Comparison of ENCODE assay signal across 8 cellular contexts in genomic region chr17:63888940-63889848, GRCh38. TPM values are rescaled to one million over a fixed set of nuclear protein-coding genes. Genes with fewer than 3 reads are reported as not detected.
DNase-seq lines count a peak whose midpoint lies in the region; ATAC-seq, FAIRE-seq and TF ChIP-seq lines count a peak whose summit lies in the region.
"Not testable (repeated sequence)": the region's sequence is repeated elsewhere in the genome, so short reads cannot be mapped to it uniquely, and the experiment has no call there.

No MANE protein-coding gene starts in this region.

- H3K79me2 ChIP-seq in MM.1S (ENCODE audit: low read length); trophoblast cell (ENCODE audit: control insufficient read depth, insufficient read depth, low read length, poor library complexity): not testable (repeated sequence)

- H3F3A ChIP-seq in MM.1S (ENCODE audit: insufficient read depth, low read length) = not testable (repeated sequence)

- not testable (repeated sequence) for H3K4me1 ChIP-seq in A549; MM.1S (ENCODE audit: low read length); Panc1 (ENCODE audit: control insufficient read depth, insufficient read depth, low read length); endodermal cell (ENCODE audit: control insufficient read depth, insufficient read depth, low read length); trophoblast cell (ENCODE audit: control insufficient read depth in 1 of 2, insufficient read depth in 2 of 2, low read length in 2 of 2)

- not testable (repeated sequence) for H3K9me3 Mint-ChIP-seq in endodermal cell

- DNase-seq in A549 (ENCODE audit: low read depth in 1 of 2, low spot score in 1 of 2) (peak in 1 of 2 experiments; percentile 42), GDM1 (lab: John Stamatoyannopoulos, UW) (peak; percentile 37), MM.1S (peak; percentile 56), activated T-cell treated with anti-CD3 and anti-CD28 coated beads for 24 hours (ENCODE audit: low read depth) (peak; percentile 13), endodermal cell (peak; percentile 89), islet precursor cell (peak; percentile 84), trophoblast cell (peak; percentile 57 to 74)
- DNase-seq in Panc1 (ENCODE audit: low read depth, low spot score) = not testable (repeated sequence)

- H3K27me3 Mint-ChIP-seq in endodermal cell (ENCODE audit: insufficient read depth) = not testable (repeated sequence)

- H4K12ac ChIP-seq in trophoblast cell (ENCODE audit: low read depth, low read length) = not testable (repeated sequence)

- TF ChIP-seq POLR2A in A549 (IDR thresholded peaks at IDR 0.05; ENCODE audit: low read length) = not testable (repeated sequence)

- not testable (repeated sequence) for H2AFZ ChIP-seq in MM.1S (ENCODE audit: low read length); trophoblast cell (ENCODE audit: insufficient read depth, low read length, poor library complexity)

- H4K8ac ChIP-seq in trophoblast cell (ENCODE audit: low read depth, low read length) = not testable (repeated sequence)

- H3K4me3 Mint-ChIP-seq in endodermal cell = not testable (repeated sequence)

- not testable (repeated sequence) for H3K36me3 ChIP-seq in MM.1S (replicated peaks; ENCODE audit: insufficient read depth, low read length); Panc1 (ENCODE audit: control insufficient read depth, insufficient read depth, low read length); endodermal cell (ENCODE audit: control insufficient read depth, insufficient read depth, low read length); trophoblast cell (ENCODE audit: control insufficient read depth in 1 of 2, insufficient read depth in 2 of 2, low read length in 2 of 2)

- not testable (repeated sequence) for H3K18ac ChIP-seq in trophoblast cell (ENCODE audit: low read length)

- TF ChIP-seq CTCF in A549 (IDR thresholded peaks at IDR 0.05) (peak; percentile 51), MM.1S (IDR thresholded peaks at IDR 0.05; ENCODE audit: low read length) (peak; percentile 36), Panc1 (IDR thresholded peaks at IDR 0.05) (peak; percentile 74), endodermal cell (conservative IDR thresholded peaks at IDR 0.05) (peak; percentile 69)

- H3K4me1 Mint-ChIP-seq in endodermal cell = not testable (repeated sequence)

- H3K27ac Mint-ChIP-seq in endodermal cell = not testable (repeated sequence)

- not testable (repeated sequence) for H3K27ac ChIP-seq in A549; MM.1S (ENCODE audit: low read length); Panc1 (ENCODE audit: low read length); endodermal cell (ENCODE audit: low read depth, low read length); trophoblast cell (ENCODE audit: low read depth, low read length)

- not testable (repeated sequence) for H4K20me1 ChIP-seq in MM.1S (ENCODE audit: insufficient read depth, low read length)

- H2BK12ac ChIP-seq in trophoblast cell (ENCODE audit: low read length) = not testable (repeated sequence)

- not testable (repeated sequence) for H3K14ac ChIP-seq in trophoblast cell (ENCODE audit: low read length)

- not testable (repeated sequence) for H3K9me3 ChIP-seq in A549; MM.1S (replicated peaks; ENCODE audit: insufficient read depth, low read length); Panc1 (ENCODE audit: control insufficient read depth, insufficient read depth, low read depth, low read length); endodermal cell (ENCODE audit: control insufficient read depth, low read length); trophoblast cell (ENCODE audit: insufficient read depth, low read depth, low read length)

- 11% methylated on average over 13 of the region's 13 CpGs for WGBS in A549 (ENCODE audit: missing lambda C conversion rate)
- 66 to 76% methylated on average over 8 to 13 of the region's 13 CpGs for WGBS in endodermal cell (ENCODE audit: insufficient coverage in 1 of 2, insufficient read length in 1 of 2), 2 experiments
- no CpG with 5 or more reads among the region's 13 CpGs for WGBS in trophoblast cell (ENCODE audit: extremely low coverage, insufficient coverage, insufficient read length)

- intact Hi-C loops in Panc1 (cut with micrococcal nuclease; ENCODE audit: unreplicated experiment) = not testable (repeated sequence)

- not testable (repeated sequence) for H3K9ac ChIP-seq in MM.1S (ENCODE audit: low read length); endodermal cell (ENCODE audit: extremely low read depth, low read length, poor library complexity, severe bottlenecking); trophoblast cell (ENCODE audit: low read length)

- not testable (repeated sequence) for H2AK5ac ChIP-seq in trophoblast cell (ENCODE audit: low read length)

- POLR2A ChIA-PET in A549 (lab: Yijun Ruan, JAX); Panc1 (lab: Charles Lee): not testable (repeated sequence)

- TF ChIP-seq EP300 in A549 (IDR thresholded peaks at IDR 0.05) = not testable (repeated sequence)

- H3K9me2 ChIP-seq in MM.1S (replicated peaks; ENCODE audit: insufficient read depth, low read length) = not testable (repeated sequence)

- CTCF ChIA-PET in A549 (lab: Yijun Ruan, JAX) (interaction anchor here (0.6 to 6.9 kb wide), 32 partner anchors 9 to 539 kb away, joined by 3 to 80 read pairs (median 5); partner anchors contain the start of genes CSHL1, GH1, GH2 and TEX2), Panc1 (lab: Charles Lee) (interaction anchor here (0.6 to 1.0 kb wide), 3 partner anchors 19 to 132 kb away, joined by 3 to 4 read pairs (median 3); no protein-coding TSS in a partner anchor)

- H3K4me2 ChIP-seq in A549 (0 out of 3 replicates have a peak overlapping the region, but pooled peaks have one; percentile 32), MM.1S (ENCODE audit: low read depth, low read length) (peak overlapping the region; percentile 39; the same call in 1 of the 2 replicates)
- H3K4me2 ChIP-seq in trophoblast cell (ENCODE audit: low read length) = not testable (repeated sequence)

- H3K36me3 Mint-ChIP-seq in endodermal cell (ENCODE audit: low read depth) = not testable (repeated sequence)

- BruUV-seq in Panc1 (replicated peaks; lab: Mats Ljungman, UMichigan) = not testable (repeated sequence)

- not testable (repeated sequence) for H2BK120ac ChIP-seq in trophoblast cell (ENCODE audit: insufficient read depth, low read length, poor library complexity)

- H3K27me3 ChIP-seq in MM.1S (replicated peaks; ENCODE audit: insufficient read depth, low read length); Panc1 (ENCODE audit: control insufficient read depth, insufficient read depth, low read length); endodermal cell (ENCODE audit: control insufficient read depth, insufficient read depth, low read length, poor library complexity, severe bottlenecking); trophoblast cell (ENCODE audit: insufficient read depth, low read length): not testable (repeated sequence)

- in situ Hi-C loops in Panc1 (cut with HindIII; ENCODE audit: low pct_unique_long_range_greater_than_20kb, low sequenced_read_pairs) = not testable (repeated sequence)

- not testable (repeated sequence) for H4K91ac ChIP-seq in trophoblast cell (ENCODE audit: low read depth, low read length)

- peak; percentile 19 to 21; a peak in 2 of 5 replicates for TF ChIP-seq RAD21 in A549 (conservative IDR thresholded peaks at IDR 0.05 in 1 of 2, IDR thresholded peaks at IDR 0.05 in 1 of 2)

- H3K79me1 ChIP-seq in trophoblast cell (ENCODE audit: low read length) = not testable (repeated sequence)

- H3K23ac ChIP-seq in trophoblast cell (ENCODE audit: low read length) = not testable (repeated sequence)

- H3K4ac ChIP-seq in trophoblast cell (ENCODE audit: low read depth, low read length) = not testable (repeated sequence)

- FAIRE-seq in A549 (lab: Jason Lieb, UNC) = peak; percentile 79

- not testable (repeated sequence) for H2BK5ac ChIP-seq in trophoblast cell (ENCODE audit: low read depth, low read length, poor library complexity)

- H3K4me3 ChIP-seq in A549; MM.1S (ENCODE audit: low read length); Panc1 (ENCODE audit: low read depth in 2 of 2, low read length in 2 of 2); endodermal cell (ENCODE audit: low read length); trophoblast cell (ENCODE audit: low read depth, low read length): not testable (repeated sequence)

- ATAC-seq in A549 (peak; percentile 86 to 93), Panc1 (peak; percentile 91)

RNA-seq across cellular contexts. Expression of gene CSH1, which starts 7.2 kb away (rescaled TPM):
- polyA plus RNA-seq in A549 (2011; rRNA removed) = not detected in 2 replicates
- polyA plus RNA-seq in A549 (2012; cell fraction: cytosol; rRNA removed) = not detected in 2 replicates
- not detected in 2 replicates for polyA plus RNA-seq in A549 (2012; cell fraction: nucleus; rRNA removed)
- not detected in 3 replicates for polyA plus RNA-seq in A549 (2017; fragmentation: RNase III; extraction: RNeasy Plus Mini Kit Qiagen cat#74134 plus additional on column Dnase treatment)
- polyA minus RNA-seq in A549 (2011; rRNA and poly(A)+ RNA removed) = not detected in 2 replicates
- not detected for total RNA-seq in Panc1 (2021; ENCODE audit: unreplicated experiment)
- polyA plus RNA-seq in Panc1 (2012; ENCODE audit: insufficient read length) = not detected
- total RNA-seq in endodermal cell = under 1 TPM in 1 of 2 donors, not detected in 1; 0.64 TPM
- not detected for polyA plus RNA-seq in endodermal cell (2013, experiment 1 of 2)
- not detected for polyA plus RNA-seq in endodermal cell (2013, experiment 2 of 2)
- polyA plus RNA-seq in trophoblast cell (2013) = 0.08 TPM in 1 of 2 replicates, not detected in the other

RNA-seq across cellular contexts. Expression of gene GH2, which starts 7.5 kb away (rescaled TPM):
- polyA plus RNA-seq in A549 (2011; rRNA removed) = not detected in 2 replicates
- polyA plus RNA-seq in A549 (2012; cell fraction: cytosol; rRNA removed) = not detected in 2 replicates
- polyA plus RNA-seq in A549 (2012; cell fraction: nucleus; rRNA removed) = not detected in 2 replicates
- not detected in 3 replicates for polyA plus RNA-seq in A549 (2017; fragmentation: RNase III; extraction: RNeasy Plus Mini Kit Qiagen cat#74134 plus additional on column Dnase treatment)
- polyA minus RNA-seq in A549 (2011; rRNA and poly(A)+ RNA removed) = not detected in 2 replicates
- total RNA-seq in Panc1 (2021; ENCODE audit: unreplicated experiment) = not detected
- polyA plus RNA-seq in Panc1 (2012; ENCODE audit: insufficient read length) = not detected
- total RNA-seq in endodermal cell = under 1 TPM; 0.42 to 0.49 TPM
- not detected for polyA plus RNA-seq in endodermal cell (2013, experiment 1 of 2)
- polyA plus RNA-seq in endodermal cell (2013, experiment 2 of 2) = not detected
- polyA plus RNA-seq in trophoblast cell (2013) = 0.18 TPM in 2 replicates

RNA-seq across cellular contexts. Expression of gene CSH2, which starts 15.7 kb away (rescaled TPM):
- not detected in 2 replicates for polyA plus RNA-seq in A549 (2011; rRNA removed)
- polyA plus RNA-seq in A549 (2012; cell fraction: cytosol; rRNA removed) = not detected in 2 replicates
- not detected in 2 replicates for polyA plus RNA-seq in A549 (2012; cell fraction: nucleus; rRNA removed)
- polyA plus RNA-seq in A549 (2017; fragmentation: RNase III; extraction: RNeasy Plus Mini Kit Qiagen cat#74134 plus additional on column Dnase treatment) = not detected in 3 replicates
- not detected in 2 replicates for polyA minus RNA-seq in A549 (2011; rRNA and poly(A)+ RNA removed)
- total RNA-seq in Panc1 (2021; ENCODE audit: unreplicated experiment) = not detected
- polyA plus RNA-seq in Panc1 (2012; ENCODE audit: insufficient read length) = 0.30 TPM
- total RNA-seq in endodermal cell = under 1 TPM in 1 of 2 donors, not detected in 1; 0.57 TPM
- polyA plus RNA-seq in endodermal cell (2013, experiment 1 of 2) = not detected
- polyA plus RNA-seq in endodermal cell (2013, experiment 2 of 2) = not detected
- polyA plus RNA-seq in trophoblast cell (2013) = not detected in 2 replicates

RNA-seq across cellular contexts. Expression of gene CSHL1, which starts 21.9 kb away (rescaled TPM):
- polyA plus RNA-seq in A549 (2011; rRNA removed) = not detected in 2 replicates
- polyA plus RNA-seq in A549 (2012; cell fraction: cytosol; rRNA removed) = not detected in 2 replicates
- polyA plus RNA-seq in A549 (2012; cell fraction: nucleus; rRNA removed) = not detected in 2 replicates
- not detected in 3 replicates for polyA plus RNA-seq in A549 (2017; fragmentation: RNase III; extraction: RNeasy Plus Mini Kit Qiagen cat#74134 plus additional on column Dnase treatment)
- not detected in 2 replicates for polyA minus RNA-seq in A549 (2011; rRNA and poly(A)+ RNA removed)
- total RNA-seq in Panc1 (2021; ENCODE audit: unreplicated experiment) = not detected
- not detected for polyA plus RNA-seq in Panc1 (2012; ENCODE audit: insufficient read length)
- total RNA-seq in endodermal cell = not detected
- not detected for polyA plus RNA-seq in endodermal cell (2013, experiment 1 of 2)
- not detected for polyA plus RNA-seq in endodermal cell (2013, experiment 2 of 2)
- polyA plus RNA-seq in trophoblast cell (2013) = not detected in 2 replicates

RNA-seq across cellular contexts. Expression of gene GH1, which starts 29.4 kb away (rescaled TPM):
- not detected in 2 replicates for polyA plus RNA-seq in A549 (2011; rRNA removed)
- not detected in 2 replicates for polyA plus RNA-seq in A549 (2012; cell fraction: cytosol; rRNA removed)
- not detected in 2 replicates for polyA plus RNA-seq in A549 (2012; cell fraction: nucleus; rRNA removed)
- polyA plus RNA-seq in A549 (2017; fragmentation: RNase III; extraction: RNeasy Plus Mini Kit Qiagen cat#74134 plus additional on column Dnase treatment) = not detected in 3 replicates
- not detected in 2 replicates for polyA minus RNA-seq in A549 (2011; rRNA and poly(A)+ RNA removed)
- total RNA-seq in Panc1 (2021; ENCODE audit: unreplicated experiment) = not detected
- not detected for polyA plus RNA-seq in Panc1 (2012; ENCODE audit: insufficient read length)
- total RNA-seq in endodermal cell = not detected
- not detected for polyA plus RNA-seq in endodermal cell (2013, experiment 1 of 2)
- not detected for polyA plus RNA-seq in endodermal cell (2013, experiment 2 of 2)
- 0.16 and 0.29 TPM in 2 replicates for polyA plus RNA-seq in trophoblast cell (2013)
